32 cellular contexts compared by ENCODE assay signal in genomic region chr4:11053601-11054000, GRCh38.
"Had no signal": no experiment of that assay in that cellular context is flagged by ENCODE, and none has a peak within 500 bp of the region (broad histone marks: within the 10 kb centered on the region; RNA-seq: fewer than 3 reads in every experiment).

No MANE protein-coding gene starts in this region.

- H3K4me3 ChIP-seq: Peyer's patch had no signal

- H3K4me1 Mint-ChIP-seq: activated B cell treated with CpG ODN at 0.5 μM for 24 hours; activated naive CD8-positive, alpha-beta T cell treated with anti-CD3 and anti-CD28 coated beads for 36 hours; activated T-helper 17 cell treated with anti-CD3 and anti-CD28 coated beads, Interleukin-2, amount 50 U/mL, for 72 hours; T-cell; T-helper 17 cell had no signal

- H3K9me3 Mint-ChIP-seq: activated B cell treated with CpG ODN at 0.5 μM for 24 hours; activated CD8-positive, alpha-beta T cell treated with anti-CD3 and anti-CD28 coated beads for 36 hours; activated naive CD8-positive, alpha-beta T cell treated with anti-CD3 and anti-CD28 coated beads for 36 hours; T-cell had no signal

- H3K27me3 ChIP-seq: Peyer's patch had no signal

- DNase-seq: activated B cell treated with CpG ODN at 0.5 μM for 24 hours; activated CD4-positive, alpha-beta T cell treated with anti-CD3 and anti-CD28 coated beads for 48 hours; activated CD4-positive, alpha-beta T cell treated with anti-CD3 and anti-CD28 coated beads, Interleukin-2, amount 50 U/mL, for 4 hours; activated CD4-positive, CD25-positive, alpha-beta regulatory T cell treated with anti-CD3 and anti-CD28 coated beads, Interleukin-2, amount 50 U/mL, for 72 hours; activated CD8-positive, alpha-beta T cell treated with anti-CD3 and anti-CD28 coated beads for 36 hours; activated effector memory CD4-positive, alpha-beta T cell treated with anti-CD3 and anti-CD28 coated beads, Interleukin-2, amount 50 U/mL, for 16 hours; activated naive CD4-positive, alpha-beta T cell; activated naive CD4-positive, alpha-beta T cell treated with anti-CD3 and anti-CD28 coated beads, Interleukin-2, amount 50 U/mL, for 16 hours; activated naive CD8-positive, alpha-beta T cell treated with anti-CD3 and anti-CD28 coated beads for 36 hours; activated T-cell treated with anti-CD3 and anti-CD28 coated beads, Interleukin-2, amount 50 U/mL, for 1 hour; activated T-cell treated with anti-CD3 and anti-CD28 coated beads, Interleukin-2, amount 50 U/mL, for 72 hours; amniotic stem cell; aorta; NCI-H1048; NCI-H1105 treated with DMSO at 0.1 percent for 48 hours; NCI-H1436; NCI-H1694; NCI-H1930; NCI-H2081 treated with DMSO at 0.1 percent for 48 hours; NCI-H510A; NCI-H526; NCI-H748 treated with DMSO at 0.1 percent for 48 hours; NK-92 treated with Interleukin-12 subunit alpha and Interleukin-12 subunit beta, amount 100 ng/mL, for 24 hours; PC-3; Peyer's patch; RPMI8226; SIG-M5; T-cell; T-helper 17 cell had no signal

- H3K9ac ChIP-seq: KMS-11 had no signal

- H3K36me3 ChIP-seq: Peyer's patch had no signal

- H3K4me2 ChIP-seq: KMS-11 had no signal

- H3K4me3 Mint-ChIP-seq: activated B cell treated with CpG ODN at 0.5 μM for 24 hours; activated CD8-positive, alpha-beta T cell treated with anti-CD3 and anti-CD28 coated beads for 36 hours; activated naive CD8-positive, alpha-beta T cell treated with anti-CD3 and anti-CD28 coated beads for 36 hours; activated T-cell treated with anti-CD3 and anti-CD28 coated beads, Interleukin-2, amount 50 U/mL, for 72 hours; activated T-helper 17 cell treated with anti-CD3 and anti-CD28 coated beads, Interleukin-2, amount 50 U/mL, for 72 hours; T-cell; T-helper 17 cell had no signal

- H3K4me1 ChIP-seq: Peyer's patch had no signal

- H3K27ac ChIP-seq: KMS-11, Peyer's patch, VCaP had no signal

- H3K9me3 ChIP-seq: Peyer's patch had no signal

- H3K27ac Mint-ChIP-seq: activated B cell treated with CpG ODN at 0.5 μM for 24 hours; activated CD8-positive, alpha-beta T cell treated with anti-CD3 and anti-CD28 coated beads for 36 hours; activated naive CD8-positive, alpha-beta T cell treated with anti-CD3 and anti-CD28 coated beads for 36 hours; activated T-cell treated with anti-CD3 and anti-CD28 coated beads, Interleukin-2, amount 50 U/mL, for 72 hours; activated T-helper 17 cell treated with anti-CD3 and anti-CD28 coated beads, Interleukin-2, amount 50 U/mL, for 72 hours; T-cell; T-helper 17 cell had no signal

- H3K36me3 Mint-ChIP-seq: activated naive CD8-positive, alpha-beta T cell treated with anti-CD3 and anti-CD28 coated beads for 36 hours; T-cell had no signal

- H3K27me3 Mint-ChIP-seq: activated B cell treated with CpG ODN at 0.5 μM for 24 hours; activated CD8-positive, alpha-beta T cell treated with anti-CD3 and anti-CD28 coated beads for 36 hours; activated naive CD8-positive, alpha-beta T cell treated with anti-CD3 and anti-CD28 coated beads for 36 hours; activated T-helper 17 cell treated with anti-CD3 and anti-CD28 coated beads, Interleukin-2, amount 50 U/mL, for 72 hours; T-helper 17 cell had no signal
